ENCODE assay signal across 9 cellular contexts in the genomic region with DNA sequence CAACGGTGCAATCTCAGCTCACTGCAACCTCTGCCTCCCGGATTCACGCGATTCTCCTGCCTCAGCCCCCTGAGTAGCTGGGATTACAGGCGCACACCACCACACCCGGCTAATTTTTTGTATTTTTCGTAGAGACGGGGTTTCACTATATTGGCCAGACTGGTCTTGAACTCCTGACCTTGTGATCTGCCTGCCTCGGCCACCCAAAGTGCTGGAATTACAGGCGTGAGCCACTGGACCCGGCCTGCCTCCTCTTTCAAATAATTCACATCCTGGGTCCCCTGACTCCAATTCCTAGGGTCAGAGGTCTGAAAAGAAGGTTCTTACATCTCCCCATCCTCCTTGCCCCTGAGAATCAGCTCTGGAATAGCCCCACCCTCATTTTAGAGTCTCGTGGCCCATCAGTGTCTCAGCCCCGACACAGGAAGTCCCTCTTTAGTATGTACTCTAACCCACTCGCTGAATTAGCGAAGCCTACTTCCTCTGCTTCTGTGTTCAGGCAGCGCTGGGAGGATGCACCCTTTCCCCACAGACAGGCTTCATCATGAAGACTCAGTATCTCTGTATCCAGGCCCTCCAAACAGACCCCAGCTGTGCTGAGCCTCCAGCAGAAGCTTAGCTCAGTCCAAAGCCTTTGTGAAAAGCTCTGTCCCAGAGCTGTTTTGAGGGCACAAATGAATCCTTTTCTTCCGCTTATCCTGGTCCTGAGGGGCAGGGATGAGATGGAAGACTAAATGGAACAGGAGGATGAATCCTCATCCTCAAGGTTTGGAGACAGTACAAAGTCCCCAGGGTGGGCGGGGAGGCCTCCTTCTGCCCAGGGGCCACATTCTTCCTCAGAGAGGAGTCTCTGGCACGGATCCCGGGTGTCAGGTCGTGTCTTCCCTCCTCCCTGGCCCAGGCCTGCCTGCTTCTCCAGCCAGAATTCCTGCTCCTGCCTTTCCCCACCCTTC. TPM values are rescaled to one million over a fixed set of nuclear protein-coding genes. Genes with fewer than 3 reads are reported as not detected.
DNase-seq lines count a peak whose midpoint lies in the region; ATAC-seq, FAIRE-seq and TF ChIP-seq lines count a peak whose summit lies in the region.
"Had no signal": no experiment of that assay in that cellular context is flagged by ENCODE, and none has a peak within 500 bp of the region (broad histone marks: within the 10 kb centered on the region; RNA-seq: fewer than 3 reads in every experiment).

No MANE protein-coding gene starts in this region.

- CTCF ChIA-PET in A549 (lab: Yijun Ruan, JAX): interaction anchor here (0.8 to 2.6 kb wide), 4 partner anchors 8 to 240 kb away, joined by 3 to 9 read pairs (median 6); no protein-coding TSS in a partner anchor
- CTCF ChIA-PET in K562 (lab: Yijun Ruan, JAX; ENCODE audit: low intra/inter-chr PET ratio): no interaction called here
- CTCF ChIA-PET in naive thymus-derived CD4-positive, alpha-beta T cell (lab: Charles Lee): interaction anchor here (0.6 to 2.0 kb wide), 9 partner anchors 11 to 29 kb away, joined by 3 to 7 read pairs (median 3); no protein-coding TSS in a partner anchor

- TF ChIP-seq POLR2A in A549 (IDR thresholded peaks at IDR 0.05; ENCODE audit: low read length) (no peak), GM18505 (IDR thresholded peaks at IDR 0.05; ENCODE audit: borderline replicate concordance, extremely low read depth, insufficient read depth, insufficient read length) (peak; percentile 81), K562 (conservative IDR thresholded peaks at IDR 0.05) (no peak)

- POLR2A ChIA-PET in A549 (lab: Yijun Ruan, JAX) (no interaction called here), K562 (lab: Yijun Ruan, JAX) (interaction anchor here (0.7 to 1.5 kb wide), 2 partner anchors 18 to 40 kb away, joined by 3 to 6 read pairs; no protein-coding TSS in a partner anchor)
- POLR2A ChIA-PET in naive thymus-derived CD4-positive, alpha-beta T cell (lab: Charles Lee): interaction anchor here (0.8 to 7.1 kb wide), 9 partner anchors 11 to 156 kb away, joined by 3 to 46 read pairs (median 5); a partner anchor contains a TSS

- intact Hi-C loops in K562 (cut with micrococcal nuclease) (no loop called here), posterior vena cava (cut with DNase I) (no loop called here)
- intact Hi-C loops in naive thymus-derived CD4-positive, alpha-beta T cell (cut with micrococcal nuclease): loop anchor here (1.0 to 2.0 kb wide), 6 partner anchors 14 to 31 kb away; a partner anchor contains a TSS

- no peak for TF ChIP-seq EP300 in A549 (IDR thresholded peaks at IDR 0.05)
- TF ChIP-seq EP300 in K562 (IDR thresholded peaks at IDR 0.05; ENCODE audit: low read length): no peak

- no peaks in the 10 kb centered on the region for H3K9me3 Mint-ChIP-seq in naive thymus-derived CD4-positive, alpha-beta T cell

- H3K4me3 Mint-ChIP-seq in naive thymus-derived CD4-positive, alpha-beta T cell: peak overlapping the region; percentile 80 to 94 (median 88)

- TF ChIP-seq RAD21 in A549 (conservative IDR thresholded peaks at IDR 0.05 in 1 of 2, IDR thresholded peaks at IDR 0.05 in 1 of 2) (no peak), K562 (CRISPR knock-in tag; conservative IDR thresholded peaks at IDR 0.05 in 1 of 2, IDR thresholded peaks at IDR 0.05 in 1 of 2) (no peak)

- H3K27me3 ChIP-seq in RWPE2 (ENCODE audit: insufficient read depth, poor library complexity, severe bottlenecking) (no peaks in the 10 kb centered on the region), K562 (ENCODE audit: control insufficient read depth in 2 of 2, insufficient read depth in 2 of 2, low read length in 2 of 2) (no peaks in the 10 kb centered on the region)
- no peaks in the 10 kb centered on the region for H3K27me3 ChIP-seq in naive thymus-derived CD4-positive, alpha-beta T cell (ENCODE audit: control insufficient read depth in 2 of 2, insufficient read depth in 2 of 2, low read length in 2 of 2)

- H3K4me2 ChIP-seq in A549: peak overlapping the region; percentile 35
- H3K4me2 ChIP-seq in K562 (ENCODE audit: insufficient read depth, low read length): peak overlapping the region; percentile 46; the same call in 1 of the 2 replicates

- WGBS in A549 (ENCODE audit: missing lambda C conversion rate): 65% methylated on average over 21 of the region's 21 CpGs
- WGBS in K562 (ENCODE audit: insufficient coverage, low coverage, missing lambda C conversion rate): 37% methylated on average over 20 of the region's 21 CpGs

- FAIRE-seq in A549 (lab: Jason Lieb, UNC) (no peak), K562 (lab: Jason Lieb, UNC) (no peak)

- BruUV-seq in K562 (replicated peaks; lab: Mats Ljungman, UMichigan): no TSS peak

- no peaks in the 10 kb centered on the region for H4K20me1 ChIP-seq in K562 (replicated peaks; ENCODE audit: control insufficient read depth, insufficient read depth, low read length)

- peak overlapping the region in 1 of 2 experiments; percentile 76; a peak in 2 of 4 replicates for H3K9ac ChIP-seq in K562 (ENCODE audit: insufficient read depth in 1 of 2, low read depth in 2 of 2, low read length in 2 of 2)

- DNase-seq in A549 (ENCODE audit: low read depth in 1 of 2, low spot score in 1 of 2) (no peak), RWPE2 (ENCODE audit: low spot score) (no peak), K562 (ENCODE audit: extremely low read depth in 1 of 4, low spot score in 3 of 4) (peak in 1 of 4 experiments; percentile 44), posterior vena cava (ENCODE audit: low spot score) (no peak), A172 (ENCODE audit: low spot score) (no peak)
- peak in 8 of 9 donors; percentile 43 to 75 (median 66) for DNase-seq in naive thymus-derived CD4-positive, alpha-beta T cell

- H3K4me3 ChIP-seq in A549 (no peak overlapping the region), RWPE2 (ENCODE audit: severe bottlenecking) (no peak overlapping the region), K562 (no peak overlapping the region)
- peak overlapping the region; percentile 56 for H3K4me3 ChIP-seq in naive thymus-derived CD4-positive, alpha-beta T cell (ENCODE audit: low read length)

- H3K4me1 ChIP-seq in A549 (peaks cover 26% of the 10 kb centered on the region), RWPE2 (ENCODE audit: insufficient read depth, poor library complexity, severe bottlenecking) (peaks cover 10% of the 10 kb centered on the region), K562 (replicated peaks in 1 of 2; ENCODE audit: control insufficient read depth in 2 of 2, insufficient read depth in 2 of 2, low read length in 2 of 2) (peaks cover 26 to 30% of the 10 kb centered on the region in 2 experiments; a peak in 4 of 5 replicates)
- H3K4me1 ChIP-seq in naive thymus-derived CD4-positive, alpha-beta T cell (ENCODE audit: control insufficient read depth in 2 of 2, insufficient read depth in 2 of 2, low read length in 2 of 2): peaks cover 26 to 40% of the 10 kb centered on the region in 2 donors

- H3K36me3 Mint-ChIP-seq in naive thymus-derived CD4-positive, alpha-beta T cell: no peaks in the 10 kb centered on the region

- no peaks in the 10 kb centered on the region for H3K9me1 ChIP-seq in K562 (ENCODE audit: control insufficient read depth, insufficient read depth, low read length)

- H2AFZ ChIP-seq in K562 (ENCODE audit: low read depth, low read length): no peak overlapping the region

- H3K9me3 ChIP-seq in A549 (no peaks in the 10 kb centered on the region), RWPE2 (ENCODE audit: severe bottlenecking) (no peaks in the 10 kb centered on the region), K562 (replicated peaks; ENCODE audit: control insufficient read depth, insufficient read depth, low read depth, low read length) (no peaks in the 10 kb centered on the region)
- no peaks in the 10 kb centered on the region for H3K9me3 ChIP-seq in naive thymus-derived CD4-positive, alpha-beta T cell (ENCODE audit: control insufficient read depth in 2 of 3, low read length in 3 of 3)

- H3K36me3 ChIP-seq in RWPE2 (ENCODE audit: low read depth): no peaks in the 10 kb centered on the region
- H3K36me3 ChIP-seq in K562 (ENCODE audit: control insufficient read depth, insufficient read depth, low read length): no peaks in the 10 kb centered on the region; the same call in 2 of the 3 replicates
- no peaks in the 10 kb centered on the region for H3K36me3 ChIP-seq in naive thymus-derived CD4-positive, alpha-beta T cell (ENCODE audit: control insufficient read depth in 2 of 3, insufficient read depth in 3 of 3, low read length in 3 of 3)

- peak; percentile 32 to 44; a peak in 5 of 6 replicates for ATAC-seq in A549
- ATAC-seq in GM18505 (IDR thresholded peaks at IDR 0.05; ENCODE audit: unreplicated experiment): peak; percentile 47
- peak; percentile 55 for ATAC-seq in HG02981 (IDR thresholded peaks at IDR 0.05; ENCODE audit: unreplicated experiment)
- ATAC-seq in RWPE2 (ENCODE audit: low read depth): 0 out of 3 replicates have a peak, but pooled peaks have one; percentile 8
- ATAC-seq in K562: no peak
- peak; percentile 81 for ATAC-seq in naive thymus-derived CD4-positive, alpha-beta T cell

- no peaks in the 10 kb centered on the region for H3K27me3 Mint-ChIP-seq in naive thymus-derived CD4-positive, alpha-beta T cell

- in situ Hi-C loops in K562 (cut with MboI): no loop called here

- TF ChIP-seq CTCF in A549 (IDR thresholded peaks at IDR 0.05) (no peak), RWPE2 (IDR thresholded peaks at IDR 0.05; ENCODE audit: poor library complexity, severe bottlenecking) (no peak), K562 (IDR thresholded peaks at IDR 0.05 in 2 of 3, conservative IDR thresholded peaks at IDR 0.05 in 1 of 3; ENCODE audit: insufficient read depth in 2 of 3, low read depth in 1 of 3, low read length in 3 of 3) (no peak)

- H3K27ac ChIP-seq in A549 (peak overlapping the region in 1 of 2 experiments; percentile 61; a peak in 2 of 6 replicates), RWPE2 (ENCODE audit: poor library complexity, severe bottlenecking) (peak overlapping the region; percentile 29), K562 (ENCODE audit: extremely low read depth, low read depth, low read length) (0 out of 3 replicates have a peak overlapping the region, but pooled peaks have one; percentile 8)
- H3K27ac ChIP-seq in naive thymus-derived CD4-positive, alpha-beta T cell (ENCODE audit: low read depth, low read length): peak overlapping the region; percentile 81

- peaks cover 46 to 68% (median 58%) of the 10 kb centered on the region in 7 donors for H3K4me1 Mint-ChIP-seq in naive thymus-derived CD4-positive, alpha-beta T cell

- peak overlapping the region; percentile 94 to 99 (median 97) for H3K27ac Mint-ChIP-seq in naive thymus-derived CD4-positive, alpha-beta T cell

- peaks cover 19% of the 10 kb centered on the region for H3K79me2 ChIP-seq in K562 (ENCODE audit: control insufficient read depth, insufficient read depth, low read length)

RNA-seq across cellular contexts. Expression of a gene that starts 3.5 kb away (rescaled TPM):
- polyA plus RNA-seq in A549 (2011; rRNA removed) (0.74 and 0.97 TPM in 2 replicates), A549 (2017; fragmentation: RNase III; extraction: RNeasy Plus Mini Kit Qiagen cat#74134 plus additional on column Dnase treatment) (0.29 to 0.66 TPM (median 0.58 TPM) in 3 replicates), K562 (2011; rRNA removed) (5.8 and 7.8 TPM in 2 replicates), K562 (2014; fragmentation: Illumina TruSeq; extraction: Trizol) (7.0 and 9.9 TPM in 2 replicates), K562 (2014; fragmentation: Nextera tagmentation; extraction: Ambion mirVana) (1 to 10 TPM; 1.3 to 2.3 TPM), K562 (2014; rRNA removed) (5.6 and 5.9 TPM in 2 replicates)
- polyA plus RNA-seq in A549 (2012; cell fraction: cytosol; rRNA removed): 0.98 and 1.5 TPM in 2 replicates
- 2.1 TPM in 2 replicates for polyA plus RNA-seq in A549 (2012; cell fraction: nucleus; rRNA removed)
- polyA minus RNA-seq in A549 (2011; rRNA and poly(A)+ RNA removed): 0.68 and 1.1 TPM in 2 replicates
- total RNA-seq in K562 (2011; cell fraction: chromatin; rRNA removed; ENCODE audit: low replicate concordance): 14.4 and 32.5 TPM in 2 replicates
- total RNA-seq in K562 (2011; cell fraction: nucleolus; rRNA removed): 19.1 and 26.3 TPM in 2 replicates
- 20.8 and 27.5 TPM in 2 replicates for total RNA-seq in K562 (2011; cell fraction: nucleoplasm; rRNA removed)
- total RNA-seq in K562 (2014; rRNA removed) (3.6 and 4.9 TPM in 2 replicates), K562 (2014; rRNA removed; fragmentation: Illumina TruSeq; extraction: Trizol) (3.0 and 3.5 TPM in 2 replicates), K562 (2015; rRNA removed; fragmentation: Illumina TruSeq; extraction: Trizol) (2.7 and 2.8 TPM in 2 replicates), K562 (2021) (9.2 and 11.7 TPM in 2 replicates), posterior vena cava (1 to 10 TPM; 2.3 to 3.3 TPM)
- 14.8 and 50.1 TPM in 2 replicates for polyA plus RNA-seq in K562 (2011; cell fraction: cytosol; rRNA removed)
- 5.8 and 13.2 TPM in 2 replicates for polyA plus RNA-seq in K562 (2011; cell fraction: nucleus; rRNA removed)
- polyA plus RNA-seq in K562 (2012): 8.5 and 9.4 TPM in 2 replicates
- 4.6 and 7.8 TPM in 2 replicates for polyA minus RNA-seq in K562 (2011; rRNA and poly(A)+ RNA removed)
- polyA minus RNA-seq in K562 (2011; cell fraction: cytosol; rRNA and poly(A)+ RNA removed): 11.7 and 16.4 TPM in 2 replicates
- polyA minus RNA-seq in K562 (2011; cell fraction: nucleus; rRNA and poly(A)+ RNA removed): 3.6 and 4.7 TPM in 2 replicates
- 1 to 10 TPM; 3.3 to 8.3 (median 6.4) TPM for total RNA-seq in naive thymus-derived CD4-positive, alpha-beta T cell
- polyA plus RNA-seq in naive thymus-derived CD4-positive, alpha-beta T cell: 1 to 10 TPM; 6.6 to 6.9 TPM
- total RNA-seq in A172 (2014; rRNA removed; shearing (Covaris generic)): 2.5 TPM in 2 replicates
- total RNA-seq: renal cortical epithelial cell had no signal

RNA-seq across cellular contexts. Expression of a gene that starts 14.9 kb away (rescaled TPM):
- polyA plus RNA-seq in A549 (2011; rRNA removed) (0.70 and 1.4 TPM in 2 replicates), A549 (2017; fragmentation: RNase III; extraction: RNeasy Plus Mini Kit Qiagen cat#74134 plus additional on column Dnase treatment) (0.28 to 0.36 TPM (median 0.34 TPM) in 3 replicates), K562 (2011; rRNA removed) (13.2 and 28.6 TPM in 2 replicates), K562 (2014; fragmentation: Illumina TruSeq; extraction: Trizol) (7.2 and 8.4 TPM in 2 replicates), K562 (2014; fragmentation: Nextera tagmentation; extraction: Ambion mirVana) (10 to 100 TPM; 23.1 to 31.8 TPM), K562 (2014; rRNA removed) (4.4 and 6.7 TPM in 2 replicates)
- polyA plus RNA-seq in A549 (2012; cell fraction: cytosol; rRNA removed): 0.34 TPM in 2 replicates
- 2.7 and 3.5 TPM in 2 replicates for polyA plus RNA-seq in A549 (2012; cell fraction: nucleus; rRNA removed)
- polyA minus RNA-seq in A549 (2011; rRNA and poly(A)+ RNA removed): 0.95 and 2.0 TPM in 2 replicates
- total RNA-seq in K562 (2011; cell fraction: chromatin; rRNA removed; ENCODE audit: low replicate concordance): 10.1 and 27.0 TPM in 2 replicates
- 11.7 and 20.7 TPM in 2 replicates for total RNA-seq in K562 (2011; cell fraction: nucleolus; rRNA removed)
- 12.6 and 15.5 TPM in 2 replicates for total RNA-seq in K562 (2011; cell fraction: nucleoplasm; rRNA removed)
- total RNA-seq in K562 (2014; rRNA removed) (5.3 and 10.5 TPM in 2 replicates), K562 (2014; rRNA removed; fragmentation: Illumina TruSeq; extraction: Trizol) (5.5 and 7.9 TPM in 2 replicates), K562 (2015; rRNA removed; fragmentation: Illumina TruSeq; extraction: Trizol) (3.1 and 3.5 TPM in 2 replicates), K562 (2021) (16.8 and 18.0 TPM in 2 replicates), posterior vena cava (1 to 10 TPM; 1.3 to 2.2 TPM)
- 12.3 and 15.6 TPM in 2 replicates for polyA plus RNA-seq in K562 (2011; cell fraction: cytosol; rRNA removed)
- polyA plus RNA-seq in K562 (2011; cell fraction: nucleus; rRNA removed): 79.2 and 89.4 TPM in 2 replicates
- polyA plus RNA-seq in K562 (2012): 13.4 and 22.7 TPM in 2 replicates
- polyA minus RNA-seq in K562 (2011; rRNA and poly(A)+ RNA removed): 4.0 and 4.5 TPM in 2 replicates
- 5.4 and 7.3 TPM in 2 replicates for polyA minus RNA-seq in K562 (2011; cell fraction: cytosol; rRNA and poly(A)+ RNA removed)
- 4.4 and 11.2 TPM in 2 replicates for polyA minus RNA-seq in K562 (2011; cell fraction: nucleus; rRNA and poly(A)+ RNA removed)
- 10 to 100 TPM in 2 of 5 experiments, 1 to 10 TPM in 3; 2.3 to 23.0 (median 6.6) TPM for total RNA-seq in naive thymus-derived CD4-positive, alpha-beta T cell
- polyA plus RNA-seq in naive thymus-derived CD4-positive, alpha-beta T cell: 1 to 10 TPM in 1 of 2 donors, under 1 TPM in 1; 0.27 to 1.1 TPM
- total RNA-seq in A172 (2014; rRNA removed; shearing (Covaris generic)): 0.65 TPM in 1 of 2 replicates, not detected in the other

RNA-seq across cellular contexts. Expression of a gene that starts 25.1 kb away (rescaled TPM):
- polyA plus RNA-seq in A549 (2011; rRNA removed) (53.7 and 99.3 TPM in 2 replicates), A549 (2017; fragmentation: RNase III; extraction: RNeasy Plus Mini Kit Qiagen cat#74134 plus additional on column Dnase treatment) (83.4 to 87.8 TPM (median 84.8 TPM) in 3 replicates), K562 (2011; rRNA removed) (119 and 126 TPM in 2 replicates), K562 (2014; fragmentation: Illumina TruSeq; extraction: Trizol) (346 and 375 TPM in 2 replicates), K562 (2014; fragmentation: Nextera tagmentation; extraction: Ambion mirVana) (10 to 100 TPM; 82.1 to 90.3 TPM), K562 (2014; rRNA removed) (211 and 214 TPM in 2 replicates)
- 49.8 and 54.8 TPM in 2 replicates for polyA plus RNA-seq in A549 (2012; cell fraction: cytosol; rRNA removed)
- polyA plus RNA-seq in A549 (2012; cell fraction: nucleus; rRNA removed): 130 and 190 TPM in 2 replicates
- 170 and 183 TPM in 2 replicates for polyA minus RNA-seq in A549 (2011; rRNA and poly(A)+ RNA removed)
- total RNA-seq in K562 (2011; cell fraction: chromatin; rRNA removed; ENCODE audit: low replicate concordance): 526 and 534 TPM in 2 replicates
- 244 and 272 TPM in 2 replicates for total RNA-seq in K562 (2011; cell fraction: nucleolus; rRNA removed)
- total RNA-seq in K562 (2011; cell fraction: nucleoplasm; rRNA removed): 296 and 379 TPM in 2 replicates
- total RNA-seq in K562 (2014; rRNA removed) (392 and 404 TPM in 2 replicates), K562 (2014; rRNA removed; fragmentation: Illumina TruSeq; extraction: Trizol) (231 and 265 TPM in 2 replicates), K562 (2015; rRNA removed; fragmentation: Illumina TruSeq; extraction: Trizol) (271 and 272 TPM in 2 replicates), K562 (2021) (353 and 384 TPM in 2 replicates), posterior vena cava (100 to 1,000 TPM; 160 to 169 TPM)
- 151 and 165 TPM in 2 replicates for polyA plus RNA-seq in K562 (2011; cell fraction: cytosol; rRNA removed)
- 184 and 336 TPM in 2 replicates for polyA plus RNA-seq in K562 (2011; cell fraction: nucleus; rRNA removed)
- 162 and 218 TPM in 2 replicates for polyA plus RNA-seq in K562 (2012)
- polyA minus RNA-seq in K562 (2011; rRNA and poly(A)+ RNA removed): 272 and 274 TPM in 2 replicates
- 222 and 251 TPM in 2 replicates for polyA minus RNA-seq in K562 (2011; cell fraction: cytosol; rRNA and poly(A)+ RNA removed)
- 81.5 and 99.4 TPM in 2 replicates for polyA minus RNA-seq in K562 (2011; cell fraction: nucleus; rRNA and poly(A)+ RNA removed)
- 100 to 1,000 TPM; 246 to 387 (median 267) TPM for total RNA-seq in naive thymus-derived CD4-positive, alpha-beta T cell
- 10 to 100 TPM; 41.8 to 91.4 TPM for polyA plus RNA-seq in naive thymus-derived CD4-positive, alpha-beta T cell
- total RNA-seq in A172 (2014; rRNA removed; shearing (Covaris generic)): 164 and 201 TPM in 2 replicates

RNA-seq across cellular contexts. Expression of a gene that starts 30.6 kb away (rescaled TPM):
- polyA plus RNA-seq in A549 (2011; rRNA removed) (36.5 and 41.3 TPM in 2 replicates), A549 (2017; fragmentation: RNase III; extraction: RNeasy Plus Mini Kit Qiagen cat#74134 plus additional on column Dnase treatment) (15.3 to 19.5 TPM (median 18.8 TPM) in 3 replicates), K562 (2011; rRNA removed) (30.2 and 32.1 TPM in 2 replicates), K562 (2014; fragmentation: Illumina TruSeq; extraction: Trizol) (27.3 and 28.4 TPM in 2 replicates), K562 (2014; fragmentation: Nextera tagmentation; extraction: Ambion mirVana) (1 to 10 TPM; 6.6 to 8.4 TPM), K562 (2014; rRNA removed) (23.8 and 23.9 TPM in 2 replicates)
- 12.5 and 15.3 TPM in 2 replicates for polyA plus RNA-seq in A549 (2012; cell fraction: cytosol; rRNA removed)
- 25.8 and 45.8 TPM in 2 replicates for polyA plus RNA-seq in A549 (2012; cell fraction: nucleus; rRNA removed)
- 11.0 and 14.1 TPM in 2 replicates for polyA minus RNA-seq in A549 (2011; rRNA and poly(A)+ RNA removed)
- total RNA-seq in K562 (2011; cell fraction: chromatin; rRNA removed; ENCODE audit: low replicate concordance): 36.0 and 36.8 TPM in 2 replicates
- 22.8 and 26.7 TPM in 2 replicates for total RNA-seq in K562 (2011; cell fraction: nucleolus; rRNA removed)
- 20.7 and 22.2 TPM in 2 replicates for total RNA-seq in K562 (2011; cell fraction: nucleoplasm; rRNA removed)
- total RNA-seq in K562 (2014; rRNA removed) (12.8 and 15.7 TPM in 2 replicates), K562 (2014; rRNA removed; fragmentation: Illumina TruSeq; extraction: Trizol) (16.4 and 19.7 TPM in 2 replicates), K562 (2015; rRNA removed; fragmentation: Illumina TruSeq; extraction: Trizol) (11.0 and 11.6 TPM in 2 replicates), K562 (2021) (13.0 and 14.0 TPM in 2 replicates), posterior vena cava (10 to 100 TPM; 23.0 to 25.9 TPM)
- polyA plus RNA-seq in K562 (2011; cell fraction: cytosol; rRNA removed): 16.1 and 24.2 TPM in 2 replicates
- polyA plus RNA-seq in K562 (2011; cell fraction: nucleus; rRNA removed): 66.6 and 104 TPM in 2 replicates
- polyA plus RNA-seq in K562 (2012): 18.1 and 28.0 TPM in 2 replicates
- polyA minus RNA-seq in K562 (2011; rRNA and poly(A)+ RNA removed): 10.8 and 11.3 TPM in 2 replicates
- 4.6 and 5.0 TPM in 2 replicates for polyA minus RNA-seq in K562 (2011; cell fraction: cytosol; rRNA and poly(A)+ RNA removed)
- 5.0 and 12.2 TPM in 2 replicates for polyA minus RNA-seq in K562 (2011; cell fraction: nucleus; rRNA and poly(A)+ RNA removed)
- 100 to 1,000 TPM in 1 of 5 experiments, 10 to 100 TPM in 4; 33.1 to 101 (median 39.6) TPM for total RNA-seq in naive thymus-derived CD4-positive, alpha-beta T cell
- polyA plus RNA-seq in naive thymus-derived CD4-positive, alpha-beta T cell: 100 to 1,000 TPM; 103 to 106 TPM
- total RNA-seq in A172 (2014; rRNA removed; shearing (Covaris generic)): 23.7 and 27.4 TPM in 2 replicates

RNA-seq across cellular contexts. Expression of a gene that starts 56.9 kb away (rescaled TPM):
- 59.6 and 81.9 TPM in 2 replicates for polyA plus RNA-seq in A549 (2011; rRNA removed)
- polyA plus RNA-seq in A549 (2012; cell fraction: cytosol; rRNA removed): 65.5 and 73.7 TPM in 2 replicates
- polyA plus RNA-seq in A549 (2012; cell fraction: nucleus; rRNA removed): 133 and 182 TPM in 2 replicates
- polyA plus RNA-seq in A549 (2017; fragmentation: RNase III; extraction: RNeasy Plus Mini Kit Qiagen cat#74134 plus additional on column Dnase treatment): 64.7 to 86.4 TPM (median 79.8 TPM) in 3 replicates
- 111 and 138 TPM in 2 replicates for polyA minus RNA-seq in A549 (2011; rRNA and poly(A)+ RNA removed)
- total RNA-seq in K562 (2011; cell fraction: chromatin; rRNA removed; ENCODE audit: low replicate concordance): 96.1 and 146 TPM in 2 replicates
- 75.5 and 81.2 TPM in 2 replicates for total RNA-seq in K562 (2011; cell fraction: nucleolus; rRNA removed)
- 65.2 and 76.0 TPM in 2 replicates for total RNA-seq in K562 (2011; cell fraction: nucleoplasm; rRNA removed)
- 9.6 and 21.4 TPM in 2 replicates for total RNA-seq in K562 (2014; rRNA removed)
- total RNA-seq in K562 (2014; rRNA removed; fragmentation: Illumina TruSeq; extraction: Trizol): 16.4 and 21.3 TPM in 2 replicates
- 20.2 and 21.6 TPM in 2 replicates for total RNA-seq in K562 (2015; rRNA removed; fragmentation: Illumina TruSeq; extraction: Trizol)
- 34.3 and 36.9 TPM in 2 replicates for total RNA-seq in K562 (2021)
- polyA plus RNA-seq in K562 (2011; rRNA removed): 38.2 and 51.4 TPM in 2 replicates
- polyA plus RNA-seq in K562 (2011; cell fraction: cytosol; rRNA removed): 35.9 and 44.8 TPM in 2 replicates
- 99.6 and 126 TPM in 2 replicates for polyA plus RNA-seq in K562 (2011; cell fraction: nucleus; rRNA removed)
- polyA plus RNA-seq in K562 (2012): 41.7 and 43.3 TPM in 2 replicates
- polyA plus RNA-seq in K562 (2014; fragmentation: Illumina TruSeq; extraction: Trizol): 62.1 and 64.8 TPM in 2 replicates
- under 1 TPM; 0.36 to 0.42 TPM for polyA plus RNA-seq in K562 (2014; fragmentation: Nextera tagmentation; extraction: Ambion mirVana)
- polyA plus RNA-seq in K562 (2014; rRNA removed): 29.1 and 39.4 TPM in 2 replicates
- 35.3 and 38.2 TPM in 2 replicates for polyA minus RNA-seq in K562 (2011; rRNA and poly(A)+ RNA removed)
- 27.3 and 34.6 TPM in 2 replicates for polyA minus RNA-seq in K562 (2011; cell fraction: cytosol; rRNA and poly(A)+ RNA removed)
- 30.6 and 48.9 TPM in 2 replicates for polyA minus RNA-seq in K562 (2011; cell fraction: nucleus; rRNA and poly(A)+ RNA removed)
- 10 to 100 TPM; 62.8 to 98.2 (median 85.4) TPM for total RNA-seq in naive thymus-derived CD4-positive, alpha-beta T cell
- 10 to 100 TPM; 23.8 to 36.8 TPM for polyA plus RNA-seq in naive thymus-derived CD4-positive, alpha-beta T cell
- total RNA-seq in posterior vena cava: 10 to 100 TPM; 35.6 to 40.1 TPM
- 6.4 and 9.2 TPM in 2 replicates for total RNA-seq in A172 (2014; rRNA removed; shearing (Covaris generic))

Comparison
In these comparisons a context has a peak if more than half of its experiments do, and no peak if none do; other contexts are left out.
1. DNase-seq: peak in naive thymus-derived CD4-positive, alpha-beta T cell (8 of 9); none in A549 (0 of 2), RWPE2 (single experiment), posterior vena cava (single experiment) and A172 (single experiment).
2. intact Hi-C loops: an anchor here in naive thymus-derived CD4-positive, alpha-beta T cell (1.0 to 2.0 kb wide); none called in K562 and posterior vena cava.